Comparison of ENCODE assay signal across 27 cellular contexts in the genomic region with DNA sequence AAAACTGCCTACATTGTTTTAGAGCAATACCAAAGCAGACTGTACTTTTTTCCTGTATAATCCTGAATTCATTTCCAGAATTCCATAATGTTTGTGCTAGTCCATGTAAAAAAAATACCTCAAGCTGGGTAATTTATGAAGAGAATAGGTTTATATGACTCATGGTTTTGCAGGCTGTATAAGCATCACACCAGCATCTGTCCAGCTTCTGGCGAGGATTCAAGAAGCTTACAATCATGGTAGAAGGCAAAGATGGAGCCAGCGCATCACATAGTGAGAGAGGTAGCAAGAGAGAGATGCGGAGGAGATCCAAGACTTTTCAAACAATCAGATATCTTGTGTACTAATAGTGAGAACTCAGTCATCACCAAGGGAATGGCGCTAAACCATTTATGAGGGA.
"Had no signal": no experiment of that assay in that cellular context is flagged by ENCODE, and none has a peak within 500 bp of the region (broad histone marks: within the 10 kb centered on the region; RNA-seq: fewer than 3 reads in every experiment).

No MANE protein-coding gene starts in this region.

- H3K4me3 ChIP-seq: adrenal gland, ascending aorta, left ventricle myocardium inferior, lung, right lobe of liver, testis, transverse colon had no signal

- H3K36me3 ChIP-seq: adrenal gland, ascending aorta, left ventricle myocardium inferior, neutrophil, right lobe of liver, transverse colon, WERI-Rb-1 had no signal

- H3K27ac ChIP-seq: adrenal gland, ascending aorta, left ventricle myocardium inferior, neutrophil, right lobe of liver, testis, transverse colon, WERI-Rb-1 had no signal

- H3K4me1 ChIP-seq: adrenal gland, ascending aorta, left ventricle myocardium inferior, right lobe of liver, testis, transverse colon had no signal

- DNase-seq: activated CD4-positive, alpha-beta memory T cell treated with anti-CD3 and anti-CD28 coated beads for 36 hours; activated CD4-positive, alpha-beta T cell treated with anti-CD3 and anti-CD28 coated beads for 48 hours; activated CD8-positive, alpha-beta memory T cell treated with anti-CD3 and anti-CD28 coated beads, Interleukin-2, amount 50 U/mL, for 4 hours; activated effector memory CD4-positive, alpha-beta T cell treated with anti-CD3 and anti-CD28 coated beads, Interleukin-2, amount 50 U/mL, for 16 hours; activated naive CD4-positive, alpha-beta T cell treated with anti-CD3 and anti-CD28 coated beads for 36 hours; activated naive CD8-positive, alpha-beta T cell treated with anti-CD3 and anti-CD28 coated beads for 36 hours; activated T-cell treated with anti-CD3 and anti-CD28 coated beads, Interleukin-2, amount 50 U/mL, for 1 hour; adrenal gland; caudate nucleus; cortex of kidney; effector memory CD8-positive, alpha-beta T cell; erythroblast; left ventricle myocardium inferior; nephron progenitor cell; right lobe of liver; stimulated activated CD4-positive, alpha-beta T cell treated with anti-CD3 and anti-CD28 coated beads, Interleukin-4, amount 100 ng/mL, for 1 hour; stimulated activated naive CD8-positive, alpha-beta T cell treated with anti-CD3 and anti-CD28 coated beads, Interleukin-15, Interleukin-2, amounts not matched to agents 100 U/mL and 50 U/mL, for 24 hours; T-helper 9 cell; testis; transverse colon; WERI-Rb-1 had no signal

- H3K9me3 ChIP-seq: adrenal gland, ascending aorta, left ventricle myocardium inferior, neutrophil, right lobe of liver, testis, transverse colon had no signal

- FAIRE-seq: frontal cortex, islet of Langerhans, TTC549 had no signal

- H3K27me3 ChIP-seq: adrenal gland, ascending aorta, neutrophil, right lobe of liver, testis, transverse colon had no signal
